In the genomic region with DNA sequence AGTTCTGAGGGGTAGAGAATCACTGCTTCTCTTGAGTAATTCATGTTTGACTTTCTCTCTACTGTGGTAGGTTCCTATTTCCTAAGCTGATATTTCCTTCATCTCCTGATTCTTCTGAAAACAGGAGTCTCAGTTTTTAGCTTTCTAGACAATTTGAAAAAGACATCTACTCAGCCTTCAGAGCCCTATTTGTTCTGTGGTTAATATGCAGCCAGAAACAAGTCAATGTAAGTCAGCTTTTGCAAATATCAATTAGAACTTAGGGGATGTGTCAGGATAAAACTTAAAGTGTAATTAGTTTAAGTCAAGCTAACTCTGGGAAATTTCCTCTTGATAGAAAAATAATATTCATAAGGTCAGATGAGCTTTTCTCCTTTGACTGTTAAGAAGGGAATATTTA, we compare ENCODE assay signal across 2 cellular contexts.
TF ChIP-seq lines count a peak whose summit lies in the region.

No MANE protein-coding gene starts in this region.

TF ChIP-seq in SK-N-SH, 30 proteins besides CTCF, POLR2A, EP300 and RAD21 (continued from another document):
- no peak for TF ChIP-seq PBX3 (IDR thresholded peaks at IDR 0.05)
- no peak for TF ChIP-seq TAF1 (IDR thresholded peaks at IDR 0.05; ENCODE audit: borderline replicate concordance, low read depth, low read length)
- no peak for TF ChIP-seq GABPA (IDR thresholded peaks at IDR 0.05; ENCODE audit: low read depth)
- no peak for TF ChIP-seq ZBTB33 (IDR thresholded peaks at IDR 0.05; ENCODE audit: borderline replicate concordance, low read depth)
- TF ChIP-seq USF2 (IDR thresholded peaks at IDR 0.05; ENCODE audit: borderline replicate concordance, low read depth, low read length): no peak
- no peak for TF ChIP-seq CHD2 (IDR thresholded peaks at IDR 0.05; ENCODE audit: low read length, partially characterized antibody)
- no peak for TF ChIP-seq NRF1 (IDR thresholded peaks at IDR 0.05; ENCODE audit: low read depth, low read length)
- TF ChIP-seq, protein P1, sequence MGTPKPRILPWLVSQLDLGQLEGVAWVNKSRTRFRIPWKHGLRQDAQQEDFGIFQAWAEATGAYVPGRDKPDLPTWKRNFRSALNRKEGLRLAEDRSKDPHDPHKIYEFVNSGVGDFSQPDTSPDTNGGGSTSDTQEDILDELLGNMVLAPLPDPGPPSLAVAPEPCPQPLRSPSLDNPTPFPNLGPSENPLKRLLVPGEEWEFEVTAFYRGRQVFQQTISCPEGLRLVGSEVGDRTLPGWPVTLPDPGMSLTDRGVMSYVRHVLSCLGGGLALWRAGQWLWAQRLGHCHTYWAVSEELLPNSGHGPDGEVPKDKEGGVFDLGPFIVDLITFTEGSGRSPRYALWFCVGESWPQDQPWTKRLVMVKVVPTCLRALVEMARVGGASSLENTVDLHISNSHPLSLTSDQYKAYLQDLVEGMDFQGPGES (IDR thresholded peaks at IDR 0.05; ENCODE audit: low read depth, low read length): no peak
- TF ChIP-seq EZH2phosphoT487 (IDR thresholded peaks at IDR 0.05; ENCODE audit: borderline replicate concordance, low read depth): no peak
- TF ChIP-seq NFIC (IDR thresholded peaks at IDR 0.05; ENCODE audit: borderline replicate concordance): no peak
- no peak for TF ChIP-seq SIN3A (IDR thresholded peaks at IDR 0.05; ENCODE audit: borderline replicate concordance, low read depth, low read length)
- no peak for TF ChIP-seq USF1 (IDR thresholded peaks at IDR 0.05; ENCODE audit: borderline replicate concordance, low read depth)
- no peak for TF ChIP-seq TEAD4 (IDR thresholded peaks at IDR 0.05; ENCODE audit: borderline replicate concordance, insufficient read depth)

TF ChIP-seq in SK-N-SH treated with all-trans-retinoic acid at 6 μM for 48 hours, 23 proteins besides CTCF, POLR2A, EP300 and RAD21 (continued from another document):
- TF ChIP-seq CSRNP3 (CRISPR knock-in tag; IDR thresholded peaks at IDR 0.05) (no peak), SNAI2 (CRISPR knock-in tag; IDR thresholded peaks at IDR 0.05) (no peak), OSR1 (CRISPR knock-in tag; IDR thresholded peaks at IDR 0.05) (no peak), CREB5 (CRISPR knock-in tag; IDR thresholded peaks at IDR 0.05; ENCODE audit: low read depth) (no peak), ISL1 (CRISPR knock-in tag; IDR thresholded peaks at IDR 0.05) (no peak), RARB (CRISPR knock-in tag; IDR thresholded peaks at IDR 0.05) (no peak), ESRRG (CRISPR knock-in tag; IDR thresholded peaks at IDR 0.05) (no peak), CSDC2 (CRISPR knock-in tag; IDR thresholded peaks at IDR 0.05) (no peak), TOX (CRISPR knock-in tag; IDR thresholded peaks at IDR 0.05; ENCODE audit: borderline replicate concordance) (no peak)
